In genomic region chr17:3659541-3660111, GRCh38 we compare ENCODE assay signal across 11 cellular contexts. TPM values are rescaled to one million over a fixed set of nuclear protein-coding genes. Genes with fewer than 3 reads are reported as not detected.
DNase-seq lines count a peak whose midpoint lies in the region; ATAC-seq and TF ChIP-seq lines count a peak whose summit lies in the region.
"Had no signal": no experiment of that assay in that cellular context is flagged by ENCODE, and none has a peak within 500 bp of the region (broad histone marks: within the 10 kb centered on the region; RNA-seq: fewer than 3 reads in every experiment).

No MANE protein-coding gene starts in this region.

- H3K4me3 ChIP-seq in HCT116 (replicated peaks in 1 of 2; ENCODE audit: low read depth in 1 of 2, low read length in 2 of 2): no peak overlapping the region
- H3K4me3 ChIP-seq in breast epithelium: no peak overlapping the region
- H3K4me3 ChIP-seq in stomach: no peak overlapping the region
- no peak overlapping the region for H3K4me3 ChIP-seq in mesendoderm (ENCODE audit: low read length)

- no peaks in the 10 kb centered on the region for H3K4me1 Mint-ChIP-seq in natural killer cell

- no peak overlapping the region for H3K4ac ChIP-seq in mesendoderm (ENCODE audit: low read depth, low read length)

- no peaks in the 10 kb centered on the region for H3K27me3 Mint-ChIP-seq in natural killer cell (ENCODE audit: low read depth in 2 of 2)
- H3K27me3 Mint-ChIP-seq: IgD-negative memory B cell; stimulated activated naive CD8-positive, alpha-beta T cell treated with anti-CD3 and anti-CD28 coated beads, Interleukin-15, Interleukin-2, amounts not matched to agents 100 ng/mL and 50 ng/mL, for 24 hours had no signal

- H3K56ac ChIP-seq in mesendoderm (ENCODE audit: low read length): no peak overlapping the region

- no peak overlapping the region for H2AK5ac ChIP-seq in mesendoderm (ENCODE audit: low read length)

- ATAC-seq in HCT116 (peak; percentile 77), natural killer cell (no peak)
- ATAC-seq: activated CD8-positive, alpha-beta T cell treated with anti-CD3 and anti-CD28 coated beads, Interleukin-2, amount 10 ng/mL, durations not matched to agents 7 days and 5 days had no signal

- intact Hi-C loops in HCT116 (cut with micrococcal nuclease) (no loop called here), breast epithelium (cut with DNase I; ENCODE audit: low total_unique reads) (no loop called here), stomach (cut with DNase I; ENCODE audit: low total_unique reads) (no loop called here), natural killer cell (cut with micrococcal nuclease) (no loop called here)

- peaks cover 12 to 16% of the 10 kb centered on the region in 2 experiments for H3K4me1 ChIP-seq in HCT116 (ENCODE audit: control insufficient read depth in 1 of 2, insufficient read depth in 2 of 2, low read length in 2 of 2)
- H3K4me1 ChIP-seq in breast epithelium: peaks cover 0 to 5% of the 10 kb centered on the region in 2 donors
- H3K4me1 ChIP-seq in stomach: peaks cover 29 to 72% (median 32%) of the 10 kb centered on the region in 4 donors
- H3K4me1 ChIP-seq in mesendoderm (ENCODE audit: control insufficient read depth, low read depth, low read length): no peaks in the 10 kb centered on the region

- H3K18ac ChIP-seq in mesendoderm (ENCODE audit: low read length): no peak overlapping the region

- peak overlapping the region; percentile 55 for H3K4me2 ChIP-seq in HCT116 (ENCODE audit: low read length)
- H3K4me2 ChIP-seq in mesendoderm (ENCODE audit: low read length): no peak overlapping the region

- H3K4me3 Mint-ChIP-seq in natural killer cell: no peak overlapping the region
- H3K4me3 Mint-ChIP-seq: activated CD8-positive, alpha-beta T cell treated with anti-CD3 and anti-CD28 coated beads, Interleukin-2, amount 10 ng/mL, durations not matched to agents 7 days and 5 days; stimulated activated naive CD8-positive, alpha-beta T cell treated with anti-CD3 and anti-CD28 coated beads, Interleukin-15, Interleukin-2, amounts not matched to agents 100 ng/mL and 50 ng/mL, for 24 hours had no signal

- H3K9me3 ChIP-seq in HCT116 (ENCODE audit: control insufficient read depth in 1 of 2, insufficient read depth in 1 of 2, low read depth in 1 of 2, low read length in 2 of 2) (no peaks in the 10 kb centered on the region), breast epithelium (no peaks in the 10 kb centered on the region), stomach (no peaks in the 10 kb centered on the region)

- TF ChIP-seq CTCF in HCT116 (IDR thresholded peaks at IDR 0.05 in 2 of 3, conservative IDR thresholded peaks at IDR 0.05 in 1 of 3; ENCODE audit: borderline replicate concordance in 1 of 3, insufficient read depth in 1 of 3, low read depth in 2 of 3, low read length in 2 of 3): peak in 1 of 3 experiments; percentile 11; a peak in 1 of 6 replicates
- TF ChIP-seq CTCF in breast epithelium (IDR thresholded peaks at IDR 0.05): peak in 1 of 3 donors; percentile 22
- no peak for TF ChIP-seq CTCF in stomach (IDR thresholded peaks at IDR 0.05)
- no peak for TF ChIP-seq CTCF in natural killer cell (IDR thresholded peaks at IDR 0.05)

- H3K23ac ChIP-seq in mesendoderm (ENCODE audit: low read length): no peak overlapping the region

- no peak overlapping the region for H4K5ac ChIP-seq in mesendoderm (ENCODE audit: low read length)

- POLR2A ChIA-PET in HCT116 (lab: Charles Lee): interaction anchor here (1.1 kb wide), 1 partner anchor 23 kb away, joined by 4 read pairs; the partner anchor contains the start of genes CTNS and SHPK

- no peaks in the 10 kb centered on the region for H3K27me3 ChIP-seq in HCT116 (ENCODE audit: insufficient read depth, low read length)
- no peaks in the 10 kb centered on the region for H3K27me3 ChIP-seq in breast epithelium
- H3K27me3 ChIP-seq in stomach: no peaks in the 10 kb centered on the region
- H3K27me3 ChIP-seq in mesendoderm (ENCODE audit: insufficient read depth, low read length, poor library complexity): no peaks in the 10 kb centered on the region

- H3K79me1 ChIP-seq in mesendoderm (ENCODE audit: low read length): no peaks in the 10 kb centered on the region

- RAD21 ChIA-PET in HCT116 (lab: Charles Lee; ENCODE audit: low non-redundant PET in 1 of 2, low total read pairs in 2 of 2, uncharacterized antibody in 2 of 2, unreplicated experiment in 2 of 2): no interaction called here

- H2BK120ac ChIP-seq in mesendoderm (ENCODE audit: low read depth, low read length): no peak overlapping the region

- WGBS in stomach, 5 donors: 30 to 46% (median 43%) methylated on average over 14 to 22 of the region's 22 CpGs
- no CpG with 5 or more reads among the region's 22 CpGs for WGBS in mesendoderm (ENCODE audit: extremely low coverage, insufficient coverage, low lambda C conversion rate)

- TF ChIP-seq RAD21 in HCT116 (IDR thresholded peaks at IDR 0.05; ENCODE audit: low read depth): no peak

- H2BK5ac ChIP-seq in mesendoderm (ENCODE audit: low read length): no peak overlapping the region

- no peaks in the 10 kb centered on the region for H3K9me3 Mint-ChIP-seq in natural killer cell
- H3K9me3 Mint-ChIP-seq: IgD-negative memory B cell; stimulated activated naive CD8-positive, alpha-beta T cell treated with anti-CD3 and anti-CD28 coated beads, Interleukin-15, Interleukin-2, amounts not matched to agents 100 ng/mL and 50 ng/mL, for 24 hours had no signal

- H2BK15ac ChIP-seq in mesendoderm (replicated peaks; ENCODE audit: low read depth): no peak overlapping the region

- no peak overlapping the region for H2AFZ ChIP-seq in HCT116 (ENCODE audit: low read depth, low read length, poor library complexity, severe bottlenecking)

- DNase-seq in HCT116 (ENCODE audit: low read depth, low spot score): no peak
- peak; percentile 37 to 69 for DNase-seq in breast epithelium (ENCODE audit: low spot score in 2 of 2)
- DNase-seq in hippocampal formation (lab: John Stamatoyannopoulos, UW): peak; percentile 6 to 51
- DNase-seq in stomach: peak; percentile 76
- DNase-seq in mesendoderm: no peak
- no peak for DNase-seq in natural killer cell
- DNase-seq in SK-N-DZ (ENCODE audit: low spot score): no peak
- no peak for DNase-seq in OCI-M2 (lab: John Stamatoyannopoulos, UW; ENCODE audit: unreplicated experiment)
- DNase-seq: activated CD8-positive, alpha-beta T cell treated with anti-CD3 and anti-CD28 coated beads, Interleukin-2, amount 10 ng/mL, durations not matched to agents 7 days and 5 days had no signal

- CTCF ChIA-PET in HCT116 (lab: Charles Lee): interaction anchor here (0.6 to 1.2 kb wide), 2 partner anchors 12 to 14 kb away, joined by 3 to 4 read pairs; no protein-coding TSS in a partner anchor

- H3K9me2 ChIP-seq in HCT116 (ENCODE audit: insufficient read depth): no peaks in the 10 kb centered on the region

- no peak for TF ChIP-seq EP300 in stomach (IDR thresholded peaks at IDR 0.05)

- H4K20me1 ChIP-seq in HCT116 (ENCODE audit: insufficient read depth): no peaks in the 10 kb centered on the region

- H3K9ac ChIP-seq in HCT116 (ENCODE audit: low read length) (peak overlapping the region; percentile 23; the same call in 1 of the 2 replicates), mesendoderm (ENCODE audit: low read length) (no peak overlapping the region)

- no peak overlapping the region for H4K8ac ChIP-seq in mesendoderm (ENCODE audit: low read depth, low read length)

- no peak overlapping the region for H3K27ac Mint-ChIP-seq in natural killer cell
- H3K27ac Mint-ChIP-seq: activated CD8-positive, alpha-beta T cell treated with anti-CD3 and anti-CD28 coated beads, Interleukin-2, amount 10 ng/mL, durations not matched to agents 7 days and 5 days; stimulated activated naive CD8-positive, alpha-beta T cell treated with anti-CD3 and anti-CD28 coated beads, Interleukin-15, Interleukin-2, amounts not matched to agents 100 ng/mL and 50 ng/mL, for 24 hours had no signal

- H3K79me2 ChIP-seq in HCT116 (ENCODE audit: insufficient read depth, low read length) (no peaks in the 10 kb centered on the region), mesendoderm (ENCODE audit: control insufficient read depth, insufficient read depth, low read length) (no peaks in the 10 kb centered on the region)

- no peaks in the 10 kb centered on the region for H3K36me3 Mint-ChIP-seq in natural killer cell

- H3K27ac ChIP-seq in HCT116 (ENCODE audit: low read depth, low read length): peak overlapping the region; percentile 70
- peak overlapping the region; percentile 68 to 80 for H3K27ac ChIP-seq in breast epithelium
- H3K27ac ChIP-seq in stomach: peak overlapping the region; percentile 63 to 90 (median 68)
- H3K27ac ChIP-seq in mesendoderm (ENCODE audit: low read depth, low read length): no peak overlapping the region

- H3K36me3 ChIP-seq in HCT116 (ENCODE audit: control insufficient read depth in 1 of 2, insufficient read depth in 2 of 2, low read length in 2 of 2) (no peaks in the 10 kb centered on the region), breast epithelium (no peaks in the 10 kb centered on the region), stomach (peaks cover 25 to 74% (median 60%) of the 10 kb centered on the region in 4 donors), mesendoderm (ENCODE audit: control insufficient read depth, insufficient read depth, low read length) (no peaks in the 10 kb centered on the region)

- no TSS peak for BruUV-seq in HCT116 (replicated peaks; lab: Mats Ljungman, UMichigan)

- TF ChIP-seq POLR2A in HCT116 (IDR thresholded peaks at IDR 0.05; ENCODE audit: borderline replicate concordance, extremely low read depth, insufficient read depth, insufficient read length) (no peak), breast epithelium (IDR thresholded peaks at IDR 0.05) (no peak), stomach (IDR thresholded peaks at IDR 0.05) (no peak)

RNA-seq across cellular contexts. Expression of gene TAX1BP3, which starts 8.8 kb away (rescaled TPM):
- total RNA-seq in HCT116 (2021; ENCODE audit: unreplicated experiment) (50.0 TPM), breast epithelium (100 to 1,000 TPM in 2 of 3 donors, 10 to 100 TPM in 1; 79.6 to 134 (median 107) TPM), stomach (100 to 1,000 TPM in 4 of 5 donors, 10 to 100 TPM in 1; 52.7 to 229 (median 108) TPM), natural killer cell (10 to 100 TPM; 15.1 to 17.0 (median 16.3) TPM)
- 53.8 and 55.8 TPM in 2 replicates for polyA plus RNA-seq in HCT116 (2012)
- 100 to 1,000 TPM; 114 to 267 (median 235) TPM for polyA plus RNA-seq in stomach
- 59.8 TPM for polyA plus RNA-seq in mesendoderm (2013, experiment 1 of 2)
- 59.8 TPM for polyA plus RNA-seq in mesendoderm (2013, experiment 2 of 2)
- polyA plus RNA-seq in SK-N-DZ (2014; cell fraction: cytosol; rRNA removed): 45.7 and 61.2 TPM in 2 replicates
- 27.5 and 33.3 TPM in 2 replicates for polyA plus RNA-seq in SK-N-DZ (2014; cell fraction: nucleus; rRNA removed)

RNA-seq across cellular contexts. Expression of gene EMC6, which starts 9.0 kb away (rescaled TPM):
- total RNA-seq in HCT116 (2021; ENCODE audit: unreplicated experiment): 62.4 TPM
- polyA plus RNA-seq in HCT116 (2012): 33.2 and 47.7 TPM in 2 replicates
- total RNA-seq in breast epithelium: 10 to 100 TPM; 12.5 to 19.0 (median 15.1) TPM
- 10 to 100 TPM in 2 of 5 donors, 1 to 10 TPM in 1, not detected in 2; 2.6 to 28.6 (median 19.1) TPM for total RNA-seq in stomach
- polyA plus RNA-seq in stomach: 10 to 100 TPM; 60.2 to 75.6 (median 75.3) TPM
- 182 TPM for polyA plus RNA-seq in mesendoderm (2013, experiment 1 of 2)
- 181 TPM for polyA plus RNA-seq in mesendoderm (2013, experiment 2 of 2)
- 10 to 100 TPM; 29.3 to 34.7 (median 32.1) TPM for total RNA-seq in natural killer cell
- polyA plus RNA-seq in SK-N-DZ (2014; cell fraction: cytosol; rRNA removed): 52.3 and 64.4 TPM in 2 replicates
- polyA plus RNA-seq in SK-N-DZ (2014; cell fraction: nucleus; rRNA removed): 29.8 and 34.7 TPM in 2 replicates

RNA-seq across cellular contexts. Expression of gene CTNS, which starts 23.1 kb away (rescaled TPM):
- total RNA-seq in HCT116 (2021; ENCODE audit: unreplicated experiment) (7.9 TPM), breast epithelium (10 to 100 TPM; 20.0 to 31.0 (median 20.1) TPM), stomach (10 to 100 TPM; 10.5 to 74.5 (median 18.0) TPM), natural killer cell (10 to 100 TPM in 1 of 3 donors, 1 to 10 TPM in 2; 7.6 to 24.2 (median 9.6) TPM)
- polyA plus RNA-seq in HCT116 (2012): 6.0 TPM in 2 replicates
- polyA plus RNA-seq in stomach: 1 to 10 TPM; 4.0 to 9.2 (median 5.4) TPM
- 15.3 TPM for polyA plus RNA-seq in mesendoderm (2013, experiment 1 of 2)
- polyA plus RNA-seq in mesendoderm (2013, experiment 2 of 2): 16.5 TPM
- 38.1 and 38.3 TPM in 2 replicates for polyA plus RNA-seq in SK-N-DZ (2014; cell fraction: cytosol; rRNA removed)
- 61.2 and 68.7 TPM in 2 replicates for polyA plus RNA-seq in SK-N-DZ (2014; cell fraction: nucleus; rRNA removed)

RNA-seq across cellular contexts. Expression of gene SHPK, which starts 23.6 kb away (rescaled TPM):
- total RNA-seq in HCT116 (2021; ENCODE audit: unreplicated experiment): 19.6 TPM
- polyA plus RNA-seq in HCT116 (2012): 9.1 and 9.7 TPM in 2 replicates
- 10 to 100 TPM in 2 of 3 donors, 1 to 10 TPM in 1; 9.5 to 17.4 (median 16.4) TPM for total RNA-seq in breast epithelium
- total RNA-seq in stomach: 10 to 100 TPM; 10.5 to 29.4 (median 12.3) TPM
- polyA plus RNA-seq in stomach: 1 to 10 TPM; 4.9 to 5.5 (median 5.1) TPM
- polyA plus RNA-seq in mesendoderm (2013, experiment 1 of 2): 18.6 TPM
- 18.9 TPM for polyA plus RNA-seq in mesendoderm (2013, experiment 2 of 2)
- 1 to 10 TPM; 5.8 to 9.3 (median 8.9) TPM for total RNA-seq in natural killer cell
- 29.7 and 32.4 TPM in 2 replicates for polyA plus RNA-seq in SK-N-DZ (2014; cell fraction: cytosol; rRNA removed)
- polyA plus RNA-seq in SK-N-DZ (2014; cell fraction: nucleus; rRNA removed): 15.1 and 17.5 TPM in 2 replicates

RNA-seq across cellular contexts. Expression of gene P2RX5, which starts 36.3 kb away (rescaled TPM):
- total RNA-seq in HCT116 (2021; ENCODE audit: unreplicated experiment) (9.0 TPM), breast epithelium (1 to 10 TPM in 1 of 3 donors, under 1 TPM in 2; 0.29 to 2.0 (median 0.32) TPM), stomach (10 to 100 TPM in 1 of 5 donors, 1 to 10 TPM in 3, not detected in 1; 3.7 to 37.5 (median 7.1) TPM), natural killer cell (10 to 100 TPM in 1 of 3 donors, 1 to 10 TPM in 2; 7.8 to 15.4 (median 9.2) TPM)
- polyA plus RNA-seq in HCT116 (2012): 14.8 and 15.4 TPM in 2 replicates
- polyA plus RNA-seq in stomach: 1 to 10 TPM in 2 of 3 donors, not detected in 1; 1.1 to 7.1 TPM
- polyA plus RNA-seq in mesendoderm (2013, experiment 1 of 2): 1.2 TPM
- polyA plus RNA-seq in mesendoderm (2013, experiment 2 of 2): 1.1 TPM
- polyA plus RNA-seq in SK-N-DZ (2014; cell fraction: cytosol; rRNA removed): 7.1 and 12.2 TPM in 2 replicates
- polyA plus RNA-seq in SK-N-DZ (2014; cell fraction: nucleus; rRNA removed): 14.6 and 15.2 TPM in 2 replicates

Comparison
In these comparisons a context has a peak if more than half of its experiments do, and no peak if none do; other contexts are left out.
1. DNase-seq: peak in breast epithelium (2 of 2), hippocampal formation (2 of 2) and stomach (single experiment); none in HCT116 (single experiment), mesendoderm (single experiment), natural killer cell (single experiment), SK-N-DZ (single experiment) and OCI-M2 (single experiment).